ENCODE assay signal across 1 cellular context in the genomic region with DNA sequence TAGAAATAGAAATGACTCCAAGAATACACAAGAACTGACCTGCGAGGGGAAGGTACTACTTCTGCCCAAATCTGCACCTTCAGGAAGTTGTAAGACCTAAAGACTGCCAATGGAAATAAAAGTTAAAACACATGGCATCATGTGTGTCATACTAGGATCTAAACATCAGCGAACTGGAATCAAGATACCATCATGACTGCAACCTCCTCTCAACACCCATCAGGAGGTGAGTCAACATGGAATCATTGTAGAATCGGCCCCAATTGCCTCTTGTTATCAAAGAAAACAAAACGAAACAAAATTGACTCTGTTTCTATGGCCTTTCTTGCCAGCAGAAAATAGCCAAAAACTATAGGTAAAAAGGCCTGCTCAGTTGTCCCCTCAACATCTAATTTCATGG.
TF ChIP-seq lines count a peak whose summit lies in the region.

No MANE protein-coding gene starts in this region.

TF ChIP-seq in WTC11, 78 proteins besides CTCF, POLR2A, EP300 and RAD21 (continued from another document):
- TF ChIP-seq, protein P1, sequence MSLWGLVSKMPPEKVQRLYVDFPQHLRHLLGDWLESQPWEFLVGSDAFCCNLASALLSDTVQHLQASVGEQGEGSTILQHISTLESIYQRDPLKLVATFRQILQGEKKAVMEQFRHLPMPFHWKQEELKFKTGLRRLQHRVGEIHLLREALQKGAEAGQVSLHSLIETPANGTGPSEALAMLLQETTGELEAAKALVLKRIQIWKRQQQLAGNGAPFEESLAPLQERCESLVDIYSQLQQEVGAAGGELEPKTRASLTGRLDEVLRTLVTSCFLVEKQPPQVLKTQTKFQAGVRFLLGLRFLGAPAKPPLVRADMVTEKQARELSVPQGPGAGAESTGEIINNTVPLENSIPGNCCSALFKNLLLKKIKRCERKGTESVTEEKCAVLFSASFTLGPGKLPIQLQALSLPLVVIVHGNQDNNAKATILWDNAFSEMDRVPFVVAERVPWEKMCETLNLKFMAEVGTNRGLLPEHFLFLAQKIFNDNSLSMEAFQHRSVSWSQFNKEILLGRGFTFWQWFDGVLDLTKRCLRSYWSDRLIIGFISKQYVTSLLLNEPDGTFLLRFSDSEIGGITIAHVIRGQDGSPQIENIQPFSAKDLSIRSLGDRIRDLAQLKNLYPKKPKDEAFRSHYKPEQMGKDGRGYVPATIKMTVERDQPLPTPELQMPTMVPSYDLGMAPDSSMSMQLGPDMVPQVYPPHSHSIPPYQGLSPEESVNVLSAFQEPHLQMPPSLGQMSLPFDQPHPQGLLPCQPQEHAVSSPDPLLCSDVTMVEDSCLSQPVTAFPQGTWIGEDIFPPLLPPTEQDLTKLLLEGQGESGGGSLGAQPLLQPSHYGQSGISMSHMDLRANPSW (CRISPR knock-in tag; conservative IDR thresholded peaks at IDR 0.05; ENCODE audit: low read depth): no peak
- TF ChIP-seq ZNF232 (CRISPR knock-in tag; IDR thresholded peaks at IDR 0.05): no peak
- no peak for TF ChIP-seq NFE2L1 (CRISPR knock-in tag; IDR thresholded peaks at IDR 0.05)
- TF ChIP-seq, protein P2, sequence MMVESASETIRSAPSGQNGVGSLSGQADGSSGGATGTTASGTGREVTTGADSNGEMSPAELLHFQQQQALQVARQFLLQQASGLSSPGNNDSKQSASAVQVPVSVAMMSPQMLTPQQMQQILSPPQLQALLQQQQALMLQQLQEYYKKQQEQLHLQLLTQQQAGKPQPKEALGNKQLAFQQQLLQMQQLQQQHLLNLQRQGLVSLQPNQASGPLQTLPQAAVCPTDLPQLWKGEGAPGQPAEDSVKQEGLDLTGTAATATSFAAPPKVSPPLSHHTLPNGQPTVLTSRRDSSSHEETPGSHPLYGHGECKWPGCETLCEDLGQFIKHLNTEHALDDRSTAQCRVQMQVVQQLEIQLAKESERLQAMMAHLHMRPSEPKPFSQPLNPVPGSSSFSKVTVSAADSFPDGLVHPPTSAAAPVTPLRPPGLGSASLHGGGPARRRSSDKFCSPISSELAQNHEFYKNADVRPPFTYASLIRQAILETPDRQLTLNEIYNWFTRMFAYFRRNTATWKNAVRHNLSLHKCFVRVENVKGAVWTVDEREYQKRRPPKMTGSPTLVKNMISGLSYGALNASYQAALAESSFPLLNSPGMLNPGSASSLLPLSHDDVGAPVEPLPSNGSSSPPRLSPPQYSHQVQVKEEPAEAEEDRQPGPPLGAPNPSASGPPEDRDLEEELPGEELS (CRISPR knock-in tag; IDR thresholded peaks at IDR 0.05): no peak
- TF ChIP-seq, protein P3, sequence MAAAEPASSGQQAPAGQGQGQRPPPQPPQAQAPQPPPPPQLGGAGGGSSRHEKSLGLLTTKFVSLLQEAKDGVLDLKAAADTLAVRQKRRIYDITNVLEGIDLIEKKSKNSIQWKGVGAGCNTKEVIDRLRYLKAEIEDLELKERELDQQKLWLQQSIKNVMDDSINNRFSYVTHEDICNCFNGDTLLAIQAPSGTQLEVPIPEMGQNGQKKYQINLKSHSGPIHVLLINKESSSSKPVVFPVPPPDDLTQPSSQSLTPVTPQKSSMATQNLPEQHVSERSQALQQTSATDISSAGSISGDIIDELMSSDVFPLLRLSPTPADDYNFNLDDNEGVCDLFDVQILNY (CRISPR knock-in tag; IDR thresholded peaks at IDR 0.05): no peak
- TF ChIP-seq CREB1 (CRISPR knock-in tag; IDR thresholded peaks at IDR 0.05): no peak
- no peak for TF ChIP-seq NR2C2 (CRISPR knock-in tag; IDR thresholded peaks at IDR 0.05)
- TF ChIP-seq, protein P4, sequence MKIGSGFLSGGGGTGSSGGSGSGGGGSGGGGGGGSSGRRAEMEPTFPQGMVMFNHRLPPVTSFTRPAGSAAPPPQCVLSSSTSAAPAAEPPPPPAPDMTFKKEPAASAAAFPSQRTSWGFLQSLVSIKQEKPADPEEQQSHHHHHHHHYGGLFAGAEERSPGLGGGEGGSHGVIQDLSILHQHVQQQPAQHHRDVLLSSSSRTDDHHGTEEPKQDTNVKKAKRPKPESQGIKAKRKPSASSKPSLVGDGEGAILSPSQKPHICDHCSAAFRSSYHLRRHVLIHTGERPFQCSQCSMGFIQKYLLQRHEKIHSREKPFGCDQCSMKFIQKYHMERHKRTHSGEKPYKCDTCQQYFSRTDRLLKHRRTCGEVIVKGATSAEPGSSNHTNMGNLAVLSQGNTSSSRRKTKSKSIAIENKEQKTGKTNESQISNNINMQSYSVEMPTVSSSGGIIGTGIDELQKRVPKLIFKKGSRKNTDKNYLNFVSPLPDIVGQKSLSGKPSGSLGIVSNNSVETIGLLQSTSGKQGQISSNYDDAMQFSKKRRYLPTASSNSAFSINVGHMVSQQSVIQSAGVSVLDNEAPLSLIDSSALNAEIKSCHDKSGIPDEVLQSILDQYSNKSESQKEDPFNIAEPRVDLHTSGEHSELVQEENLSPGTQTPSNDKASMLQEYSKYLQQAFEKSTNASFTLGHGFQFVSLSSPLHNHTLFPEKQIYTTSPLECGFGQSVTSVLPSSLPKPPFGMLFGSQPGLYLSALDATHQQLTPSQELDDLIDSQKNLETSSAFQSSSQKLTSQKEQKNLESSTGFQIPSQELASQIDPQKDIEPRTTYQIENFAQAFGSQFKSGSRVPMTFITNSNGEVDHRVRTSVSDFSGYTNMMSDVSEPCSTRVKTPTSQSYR (CRISPR knock-in tag; IDR thresholded peaks at IDR 0.05): no peak
- TF ChIP-seq FOXP1 (CRISPR knock-in tag; IDR thresholded peaks at IDR 0.05; ENCODE audit: borderline replicate concordance): no peak
- no peak for TF ChIP-seq OVOL2 (CRISPR knock-in tag; IDR thresholded peaks at IDR 0.05; ENCODE audit: borderline replicate concordance)
- no peak for TF ChIP-seq RORB (CRISPR knock-in tag; IDR thresholded peaks at IDR 0.05)
- TF ChIP-seq, protein P5, sequence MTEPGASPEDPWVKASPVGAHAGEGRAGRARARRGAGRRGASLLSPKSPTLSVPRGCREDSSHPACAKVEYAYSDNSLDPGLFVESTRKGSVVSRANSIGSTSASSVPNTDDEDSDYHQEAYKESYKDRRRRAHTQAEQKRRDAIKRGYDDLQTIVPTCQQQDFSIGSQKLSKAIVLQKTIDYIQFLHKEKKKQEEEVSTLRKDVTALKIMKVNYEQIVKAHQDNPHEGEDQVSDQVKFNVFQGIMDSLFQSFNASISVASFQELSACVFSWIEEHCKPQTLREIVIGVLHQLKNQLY (CRISPR knock-in tag; IDR thresholded peaks at IDR 0.05): no peak
- TF ChIP-seq IRF2 (CRISPR knock-in tag; IDR thresholded peaks at IDR 0.05; ENCODE audit: borderline replicate concordance, low read depth): no peak
- TF ChIP-seq JUN (CRISPR knock-in tag; IDR thresholded peaks at IDR 0.05): no peak
